ENCODE assay signal across 10 cellular contexts in genomic region chr22:39525658-39525975, GRCh38. TPM values are rescaled to one million over a fixed set of nuclear protein-coding genes. Genes with fewer than 3 reads are reported as not detected.
A peak's percentile ranks its signal among the peaks of the same experiment; 100 is the strongest.
DNase-seq lines count a peak whose midpoint lies in the region; ATAC-seq, FAIRE-seq and TF ChIP-seq lines count a peak whose summit lies in the region.
"Had no signal": no experiment of that assay in that cellular context is flagged by ENCODE, and none has a peak within 500 bp of the region (broad histone marks: within the 10 kb centered on the region; RNA-seq: fewer than 3 reads in every experiment).

No MANE protein-coding gene starts in this region.

- no peak overlapping the region for H3K4me3 ChIP-seq in cardiac muscle cell
- H3K4me3 ChIP-seq in heart right ventricle = no peak overlapping the region
- no peak overlapping the region for H3K4me3 ChIP-seq in HepG2 (replicated peaks in 1 of 3; ENCODE audit: insufficient read depth in 1 of 3, low read depth in 2 of 3, low read length in 3 of 3)
- H3K4me3 ChIP-seq in transverse colon = no peak overlapping the region

- H3K4me1 Mint-ChIP-seq in WTC11 = peaks cover 63% of the 10 kb centered on the region

- no peak for FAIRE-seq in HepG2 (lab: Jason Lieb, UNC)
- FAIRE-seq: TTC549 had no signal

- no peaks in the 10 kb centered on the region for H3K9me3 Mint-ChIP-seq in WTC11

- H3K27ac ChIP-seq in cardiac muscle cell (peak overlapping the region; percentile 63), heart right ventricle (peak overlapping the region in 5 of 10 donors; percentile 1 to 100 (median 34)), HepG2 (ENCODE audit: extremely low read length, insufficient read depth, low read length) (peak overlapping the region; percentile 16), transverse colon (peak overlapping the region in 3 of 4 donors; percentile 96 to 100 (median 97))

- in situ Hi-C loops in HepG2 (cut with HindIII; ENCODE audit: extremely low pct_ligation_motif_present, low pct_unique_long_range_greater_than_20kb) (no loop called here), transverse colon (cut with MboI; ENCODE audit: low pct_ligation_motif_present in 1 of 4, low pct_unique_long_range_greater_than_20kb in 1 of 4, low sequenced_read_pairs in 3 of 4) (loop anchor here in 3 of 4 donors (25.0 kb wide), 2 partner anchors 363 to 837 kb away; partner anchors contain the start of genes SGSM3 (in 3 of the 3) and CBX7 (in 1 of the 3))

- no peak overlapping the region for H3K4me2 ChIP-seq in HepG2 (ENCODE audit: low read depth, low read length)

- CTCF ChIA-PET in WTC11 (lab: Charles Lee) (interaction anchor here (0.7 to 4.7 kb wide), 3 partner anchors 11 to 215 kb away, joined by 4 to 21 read pairs (median 13); no protein-coding TSS in a partner anchor), HepG2 (lab: Yijun Ruan, JAX; ENCODE audit: low intra/inter-chr PET ratio, low total read pairs) (no interaction called here)

- H3K27ac Mint-ChIP-seq in WTC11 = peak overlapping the region; percentile 93

- no peak for TF ChIP-seq EP300 in HepG2 (IDR thresholded peaks at IDR 0.05; ENCODE audit: low read depth in 2 of 2, low read length in 2 of 2)
- TF ChIP-seq EP300 in HepG2 (CRISPR knock-in tag; IDR thresholded peaks at IDR 0.05; ENCODE audit: borderline replicate concordance) = no peak
- TF ChIP-seq EP300 in transverse colon (IDR thresholded peaks at IDR 0.05; ENCODE audit: low read depth) = no peak

- no peak overlapping the region for H3K4me3 Mint-ChIP-seq in WTC11

- H3K36me3 ChIP-seq in cardiac muscle cell (peaks cover 28% of the 10 kb centered on the region), heart right ventricle (peaks cover 0 to 83% (median 23%) of the 10 kb centered on the region in 9 donors), HepG2 (replicated peaks in 1 of 2; ENCODE audit: control insufficient read depth in 1 of 2, insufficient read depth in 2 of 2, low read length in 2 of 2) (peaks cover 16 to 40% of the 10 kb centered on the region in 2 experiments), transverse colon (peaks cover 0 to 14% (median 9%) of the 10 kb centered on the region in 4 donors)

- DNase-seq in cardiac muscle cell (ENCODE audit: low read depth in 1 of 2, low spot score in 1 of 2) (no peak), heart right ventricle (no peak), WTC11 (ENCODE audit: low spot score) (no peak), HepG2 (ENCODE audit: low spot score) (no peak), transverse colon (no peak), ureter (ENCODE audit: low spot score) (no peak), NCI-H2171 (lab: John Stamatoyannopoulos, UW) (no peak)

- H3K36me3 Mint-ChIP-seq in WTC11 = peaks cover 49% of the 10 kb centered on the region

- no peaks in the 10 kb centered on the region for H3K27me3 Mint-ChIP-seq in WTC11 (ENCODE audit: low read depth)

- ATAC-seq in heart right ventricle = no peak
- no peak for ATAC-seq in WTC11
- ATAC-seq in HepG2 = peak; percentile 0; the same call in 1 of the 3 replicates
- no peak for ATAC-seq in GM18861 (IDR thresholded peaks at IDR 0.05; ENCODE audit: unreplicated experiment)
- ATAC-seq: esophagus mucosa had no signal

- 66 to 82% methylated on average over 4 of the region's 4 CpGs for WGBS in heart right ventricle, 2 donors
- WGBS in HepG2 (ENCODE audit: low lambda C conversion rate) = 91% methylated on average over 4 of the region's 4 CpGs
- 73 to 83% methylated on average over 3 to 4 of the region's 4 CpGs for WGBS in transverse colon (ENCODE audit: low coverage in 1 of 2), 2 donors

- TF ChIP-seq POLR2A in HepG2 (IDR thresholded peaks at IDR 0.05; ENCODE audit: insufficient read depth in 1 of 2, low read depth in 2 of 2, low read length in 2 of 2) = no peak; a peak in 1 of 4 replicates
- no peak for TF ChIP-seq POLR2A in transverse colon (IDR thresholded peaks at IDR 0.05)

- no peak overlapping the region for H3K9ac ChIP-seq in HepG2 (ENCODE audit: insufficient read depth, low read depth, low read length)

- no peaks in the 10 kb centered on the region for H3K27me3 ChIP-seq in cardiac muscle cell
- H3K27me3 ChIP-seq in heart right ventricle = no peaks in the 10 kb centered on the region
- no peaks in the 10 kb centered on the region; a peak in 1 of 5 replicates for H3K27me3 ChIP-seq in HepG2 (ENCODE audit: control insufficient read depth in 1 of 2, insufficient read depth in 2 of 2, low read length in 2 of 2)
- H3K27me3 ChIP-seq in transverse colon = no peaks in the 10 kb centered on the region

- H2AFZ ChIP-seq in HepG2 (ENCODE audit: low read length) = no peak overlapping the region

- H3K4me1 ChIP-seq in cardiac muscle cell (ENCODE audit: low read depth) = peaks cover 19% of the 10 kb centered on the region
- peaks cover 38 to 92% (median 77%) of the 10 kb centered on the region in 9 donors for H3K4me1 ChIP-seq in heart right ventricle
- H3K4me1 ChIP-seq in HepG2 (ENCODE audit: insufficient read depth, low read length) = peaks cover 83% of the 10 kb centered on the region
- H3K4me1 ChIP-seq in transverse colon = peaks cover 45 to 76% (median 70%) of the 10 kb centered on the region in 4 donors

- peaks cover 29% of the 10 kb centered on the region for H3K79me2 ChIP-seq in HepG2 (ENCODE audit: insufficient read depth, low read length)

- H4K20me1 ChIP-seq in HepG2 (ENCODE audit: insufficient read depth, low read length) = peaks cover 71% of the 10 kb centered on the region

- intact Hi-C loops in heart right ventricle (cut with DNase I) (loop anchor here (5.0 to 10.0 kb wide), 8 partner anchors 33 to 373 kb away; partner anchors contain the start of genes RPL3 (in 3 of the 10), SYNGR1 (in 3 of the 10) and CBX7 (in 1 of the 10)), HepG2 (cut with micrococcal nuclease; ENCODE audit: unreplicated experiment) (no loop called here), transverse colon (cut with DNase I; ENCODE audit: low total_unique reads) (loop anchor here (10.0 kb wide), 1 partner anchor 351 kb away; no protein-coding TSS in a partner anchor)

- no peak for TF ChIP-seq RAD21 in HepG2 (CRISPR knock-in tag; IDR thresholded peaks at IDR 0.05)

- POLR2A ChIA-PET in WTC11 (lab: Charles Lee) (interaction anchor here (0.6 to 2.4 kb wide), 2 partner anchors 24 to 204 kb away, joined by 6 to 8 read pairs; partner anchors contain the start of gene MIEF1), HepG2 (lab: Yijun Ruan, JAX) (interaction anchor here (0.9 to 11.2 kb wide), 3 partner anchors 26 to 519 kb away, joined by 3 to 167 read pairs (median 3); partner anchors contain the start of genes MIEF1 and TAB1)

- no peak for TF ChIP-seq CTCF in cardiac muscle cell (IDR thresholded peaks at IDR 0.05; ENCODE audit: low read depth, low read length)
- no peak for TF ChIP-seq CTCF in heart right ventricle (IDR thresholded peaks at IDR 0.05)
- TF ChIP-seq CTCF in WTC11 (IDR thresholded peaks at IDR 0.05) = no peak
- no peak for TF ChIP-seq CTCF in HepG2 (CRISPR knock-in tag; IDR thresholded peaks at IDR 0.05)
- no peak for TF ChIP-seq CTCF in transverse colon (IDR thresholded peaks at IDR 0.05)

- no peaks in the 10 kb centered on the region for H3K9me3 ChIP-seq in cardiac muscle cell (ENCODE audit: low read depth)
- H3K9me3 ChIP-seq in heart right ventricle = no peaks in the 10 kb centered on the region
- H3K9me3 ChIP-seq in HepG2 (ENCODE audit: low read length) = no peaks in the 10 kb centered on the region
- no peaks in the 10 kb centered on the region for H3K9me3 ChIP-seq in transverse colon

- no TSS peak for BruUV-seq in HepG2 (replicated peaks; lab: Mats Ljungman, UMichigan)

RNA-seq across cellular contexts. Expression of gene ATF4, which starts 5.3 kb away (rescaled TPM):
- total RNA-seq in cardiac muscle cell (283 and 375 TPM in 2 replicates), heart right ventricle (100 to 1,000 TPM in 9 of 10 donors, 10 to 100 TPM in 1; 95.2 to 319 (median 133) TPM), WTC11 (2021) (361 to 460 TPM (median 371 TPM) in 3 replicates), HepG2 (2016; rRNA removed; fragmentation: Illumina TruSeq; extraction: Trizol) (442 and 486 TPM in 2 replicates), transverse colon (100 to 1,000 TPM; 262 to 566 (median 339) TPM), ureter (381 TPM)
- polyA plus RNA-seq in cardiac muscle cell (194 and 203 TPM in 2 replicates), heart right ventricle (100 to 1,000 TPM; 439 to 637 TPM), HepG2 (2011; rRNA removed) (1,157 and 1,297 TPM in 2 replicates)
- 489 and 519 TPM in 2 replicates for total RNA-seq in HepG2 (2016; cell fraction: cytosol; rRNA removed; fragmentation: Illumina TruSeq; extraction: Trizol; ENCODE audit: low read depth)
- 409 and 471 TPM in 2 replicates for total RNA-seq in HepG2 (2016; cell fraction: insoluble cytoplasmic fraction; rRNA removed; fragmentation: Illumina TruSeq; extraction: Trizol)
- total RNA-seq in HepG2 (2016; cell fraction: membrane; rRNA removed; fragmentation: Illumina TruSeq; extraction: Trizol) = 1,028 and 1,060 TPM in 2 replicates
- total RNA-seq in HepG2 (2016; cell fraction: nucleus; rRNA removed; fragmentation: Illumina TruSeq; extraction: Trizol) = 286 and 328 TPM in 2 replicates
- 1,218 and 1,254 TPM in 2 replicates for polyA plus RNA-seq in HepG2 (2011; cell fraction: cytosol; rRNA removed)
- polyA plus RNA-seq in HepG2 (2011; cell fraction: nucleus; rRNA removed) = 1,279 and 1,395 TPM in 2 replicates
- 465 and 610 TPM in 2 replicates for polyA plus RNA-seq in HepG2 (2012)
- 745 and 811 TPM in 2 replicates for polyA plus RNA-seq in HepG2 (2016; cell fraction: cytosol; fragmentation: Illumina TruSeq; extraction: Trizol; ENCODE audit: low read depth)
- 563 and 623 TPM in 2 replicates for polyA plus RNA-seq in HepG2 (2016; cell fraction: insoluble cytoplasmic fraction; fragmentation: Illumina TruSeq; extraction: Trizol; ENCODE audit: low read depth)
- 1,265 and 1,282 TPM in 2 replicates for polyA plus RNA-seq in HepG2 (2016; cell fraction: membrane; fragmentation: Illumina TruSeq; extraction: Trizol; ENCODE audit: low read depth)
- 710 and 725 TPM in 2 replicates for polyA plus RNA-seq in HepG2 (2016; cell fraction: nucleus; fragmentation: Illumina TruSeq; extraction: Trizol; ENCODE audit: insufficient read depth, low read depth)
- polyA minus RNA-seq in HepG2 (2011; rRNA and poly(A)+ RNA removed; ENCODE audit: low replicate concordance) = 242 and 314 TPM in 2 replicates
- 175 and 193 TPM in 2 replicates for polyA minus RNA-seq in HepG2 (2011; cell fraction: cytosol; rRNA and poly(A)+ RNA removed)
- 213 and 242 TPM in 2 replicates for polyA minus RNA-seq in HepG2 (2011; cell fraction: nucleus; rRNA and poly(A)+ RNA removed)

RNA-seq across cellular contexts. Expression of gene RPS19BP1, which starts 6.9 kb away (rescaled TPM):
- total RNA-seq in cardiac muscle cell (144 and 169 TPM in 2 replicates), heart right ventricle (10 to 100 TPM; 31.3 to 64.0 (median 37.2) TPM), WTC11 (2021) (88.9 to 102 TPM (median 89.0 TPM) in 3 replicates), HepG2 (2016; rRNA removed; fragmentation: Illumina TruSeq; extraction: Trizol) (81.3 and 88.2 TPM in 2 replicates), transverse colon (100 to 1,000 TPM in 2 of 4 donors, 10 to 100 TPM in 2; 20.5 to 153 (median 97.8) TPM), ureter (43.2 TPM)
- polyA plus RNA-seq in cardiac muscle cell (112 and 150 TPM in 2 replicates), heart right ventricle (100 to 1,000 TPM; 154 to 222 TPM), HepG2 (2011; rRNA removed) (44.3 and 47.8 TPM in 2 replicates)
- 128 and 142 TPM in 2 replicates for total RNA-seq in HepG2 (2016; cell fraction: cytosol; rRNA removed; fragmentation: Illumina TruSeq; extraction: Trizol; ENCODE audit: low read depth)
- 77.0 and 92.6 TPM in 2 replicates for total RNA-seq in HepG2 (2016; cell fraction: insoluble cytoplasmic fraction; rRNA removed; fragmentation: Illumina TruSeq; extraction: Trizol)
- 138 and 159 TPM in 2 replicates for total RNA-seq in HepG2 (2016; cell fraction: membrane; rRNA removed; fragmentation: Illumina TruSeq; extraction: Trizol)
- total RNA-seq in HepG2 (2016; cell fraction: nucleus; rRNA removed; fragmentation: Illumina TruSeq; extraction: Trizol) = 32.9 and 36.8 TPM in 2 replicates
- 48.9 and 72.7 TPM in 2 replicates for polyA plus RNA-seq in HepG2 (2011; cell fraction: cytosol; rRNA removed)
- polyA plus RNA-seq in HepG2 (2011; cell fraction: nucleus; rRNA removed) = 39.6 and 43.4 TPM in 2 replicates
- 22.5 and 32.4 TPM in 2 replicates for polyA plus RNA-seq in HepG2 (2012)
- polyA plus RNA-seq in HepG2 (2016; cell fraction: cytosol; fragmentation: Illumina TruSeq; extraction: Trizol; ENCODE audit: low read depth) = 155 and 179 TPM in 2 replicates
- polyA plus RNA-seq in HepG2 (2016; cell fraction: insoluble cytoplasmic fraction; fragmentation: Illumina TruSeq; extraction: Trizol; ENCODE audit: low read depth) = 84.3 and 101 TPM in 2 replicates
- polyA plus RNA-seq in HepG2 (2016; cell fraction: membrane; fragmentation: Illumina TruSeq; extraction: Trizol; ENCODE audit: low read depth) = 130 and 146 TPM in 2 replicates
- polyA plus RNA-seq in HepG2 (2016; cell fraction: nucleus; fragmentation: Illumina TruSeq; extraction: Trizol; ENCODE audit: insufficient read depth, low read depth) = 72.3 and 78.7 TPM in 2 replicates
- polyA minus RNA-seq in HepG2 (2011; rRNA and poly(A)+ RNA removed; ENCODE audit: low replicate concordance) = 8.8 and 14.5 TPM in 2 replicates
- 7.8 and 8.0 TPM in 2 replicates for polyA minus RNA-seq in HepG2 (2011; cell fraction: cytosol; rRNA and poly(A)+ RNA removed)
- polyA minus RNA-seq in HepG2 (2011; cell fraction: nucleus; rRNA and poly(A)+ RNA removed) = 12.2 and 13.9 TPM in 2 replicates

RNA-seq across cellular contexts. Expression of gene MIEF1, which starts 23.5 kb away (rescaled TPM):
- 27.2 and 31.2 TPM in 2 replicates for total RNA-seq in cardiac muscle cell
- polyA plus RNA-seq in cardiac muscle cell = 29.1 and 33.7 TPM in 2 replicates
- 10 to 100 TPM; 12.8 to 35.8 (median 17.5) TPM for total RNA-seq in heart right ventricle
- polyA plus RNA-seq in heart right ventricle = 1 to 10 TPM; 7.0 to 9.1 TPM
- 31.5 to 38.7 TPM (median 31.9 TPM) in 3 replicates for total RNA-seq in WTC11 (2021)
- 34.8 and 41.4 TPM in 2 replicates for total RNA-seq in HepG2 (2016; rRNA removed; fragmentation: Illumina TruSeq; extraction: Trizol)
- total RNA-seq in HepG2 (2016; cell fraction: cytosol; rRNA removed; fragmentation: Illumina TruSeq; extraction: Trizol; ENCODE audit: low read depth) = 5.5 and 6.5 TPM in 2 replicates
- total RNA-seq in HepG2 (2016; cell fraction: insoluble cytoplasmic fraction; rRNA removed; fragmentation: Illumina TruSeq; extraction: Trizol) = 33.7 and 36.8 TPM in 2 replicates
- 22.9 and 23.9 TPM in 2 replicates for total RNA-seq in HepG2 (2016; cell fraction: membrane; rRNA removed; fragmentation: Illumina TruSeq; extraction: Trizol)
- total RNA-seq in HepG2 (2016; cell fraction: nucleus; rRNA removed; fragmentation: Illumina TruSeq; extraction: Trizol) = 26.2 and 27.8 TPM in 2 replicates
- 21.7 and 22.3 TPM in 2 replicates for polyA plus RNA-seq in HepG2 (2011; rRNA removed)
- polyA plus RNA-seq in HepG2 (2011; cell fraction: cytosol; rRNA removed) = 19.7 and 20.6 TPM in 2 replicates
- 24.5 and 25.2 TPM in 2 replicates for polyA plus RNA-seq in HepG2 (2011; cell fraction: nucleus; rRNA removed)
- 28.6 and 29.6 TPM in 2 replicates for polyA plus RNA-seq in HepG2 (2012)
- 2.6 and 3.1 TPM in 2 replicates for polyA plus RNA-seq in HepG2 (2016; cell fraction: cytosol; fragmentation: Illumina TruSeq; extraction: Trizol; ENCODE audit: low read depth)
- polyA plus RNA-seq in HepG2 (2016; cell fraction: insoluble cytoplasmic fraction; fragmentation: Illumina TruSeq; extraction: Trizol; ENCODE audit: low read depth) = 31.2 and 35.5 TPM in 2 replicates
- polyA plus RNA-seq in HepG2 (2016; cell fraction: membrane; fragmentation: Illumina TruSeq; extraction: Trizol; ENCODE audit: low read depth) = 11.4 and 11.8 TPM in 2 replicates
- polyA plus RNA-seq in HepG2 (2016; cell fraction: nucleus; fragmentation: Illumina TruSeq; extraction: Trizol; ENCODE audit: insufficient read depth, low read depth) = 32.6 and 32.8 TPM in 2 replicates
- 36.4 and 63.8 TPM in 2 replicates for polyA minus RNA-seq in HepG2 (2011; rRNA and poly(A)+ RNA removed; ENCODE audit: low replicate concordance)
- 19.3 and 21.8 TPM in 2 replicates for polyA minus RNA-seq in HepG2 (2011; cell fraction: cytosol; rRNA and poly(A)+ RNA removed)
- polyA minus RNA-seq in HepG2 (2011; cell fraction: nucleus; rRNA and poly(A)+ RNA removed) = 27.2 and 33.9 TPM in 2 replicates
- 10 to 100 TPM; 11.5 to 31.0 (median 25.6) TPM for total RNA-seq in transverse colon
- total RNA-seq in ureter = 30.1 TPM

RNA-seq across cellular contexts. Expression of gene CACNA1I, which starts 44.9 kb away (rescaled TPM):
- total RNA-seq in cardiac muscle cell (0.14 and 0.24 TPM in 2 replicates), heart right ventricle (under 1 TPM in 5 of 10 donors, not detected in 5; 0.04 to 0.06 (median 0.05) TPM), WTC11 (2021) (2.1 to 2.9 TPM (median 2.3 TPM) in 3 replicates), HepG2 (2016; rRNA removed; fragmentation: Illumina TruSeq; extraction: Trizol) (not detected in 2 replicates), transverse colon (1 to 10 TPM in 2 of 4 donors, under 1 TPM in 2; 0.14 to 1.1 (median 0.66) TPM), ureter (0.75 TPM)
- polyA plus RNA-seq in cardiac muscle cell (0.04 and 0.47 TPM in 2 replicates), heart right ventricle (under 1 TPM in 1 of 2 donors, not detected in 1; under 0.01 TPM), HepG2 (2011; rRNA removed) (not detected in 2 replicates)
- not detected in 2 replicates for total RNA-seq in HepG2 (2016; cell fraction: cytosol; rRNA removed; fragmentation: Illumina TruSeq; extraction: Trizol; ENCODE audit: low read depth)
- total RNA-seq in HepG2 (2016; cell fraction: insoluble cytoplasmic fraction; rRNA removed; fragmentation: Illumina TruSeq; extraction: Trizol) = not detected in 2 replicates
- total RNA-seq in HepG2 (2016; cell fraction: membrane; rRNA removed; fragmentation: Illumina TruSeq; extraction: Trizol) = not detected in 2 replicates
- not detected in 2 replicates for total RNA-seq in HepG2 (2016; cell fraction: nucleus; rRNA removed; fragmentation: Illumina TruSeq; extraction: Trizol)
- not detected in 2 replicates for polyA plus RNA-seq in HepG2 (2011; cell fraction: cytosol; rRNA removed)
- polyA plus RNA-seq in HepG2 (2011; cell fraction: nucleus; rRNA removed) = 0.02 TPM in 2 replicates
- polyA plus RNA-seq in HepG2 (2012) = 0.03 TPM in 1 of 2 replicates, not detected in the other
- not detected in 2 replicates for polyA plus RNA-seq in HepG2 (2016; cell fraction: cytosol; fragmentation: Illumina TruSeq; extraction: Trizol; ENCODE audit: low read depth)
- polyA plus RNA-seq in HepG2 (2016; cell fraction: insoluble cytoplasmic fraction; fragmentation: Illumina TruSeq; extraction: Trizol; ENCODE audit: low read depth) = not detected in 2 replicates
- polyA plus RNA-seq in HepG2 (2016; cell fraction: membrane; fragmentation: Illumina TruSeq; extraction: Trizol; ENCODE audit: low read depth) = not detected in 2 replicates
- polyA plus RNA-seq in HepG2 (2016; cell fraction: nucleus; fragmentation: Illumina TruSeq; extraction: Trizol; ENCODE audit: insufficient read depth, low read depth) = not detected in 2 replicates
- 0.04 and 0.05 TPM in 2 replicates for polyA minus RNA-seq in HepG2 (2011; rRNA and poly(A)+ RNA removed; ENCODE audit: low replicate concordance)
- polyA minus RNA-seq in HepG2 (2011; cell fraction: cytosol; rRNA and poly(A)+ RNA removed) = not detected in 2 replicates
- polyA minus RNA-seq in HepG2 (2011; cell fraction: nucleus; rRNA and poly(A)+ RNA removed) = not detected in 2 replicates
